Comparison of ENCODE assay signal across 1 cellular context in genomic region chr15:49644364-49644794, GRCh38.
A peak's percentile ranks its signal among the peaks of the same experiment; 100 is the strongest.
TF ChIP-seq lines count a peak whose summit lies in the region.

No MANE protein-coding gene starts in this region.

TF ChIP-seq in SK-N-SH, 30 proteins besides CTCF, POLR2A, EP300 and RAD21 (continued from another document):
- TF ChIP-seq PBX3 (IDR thresholded peaks at IDR 0.05), result no peak
- no peak for TF ChIP-seq SIN3A (IDR thresholded peaks at IDR 0.05; ENCODE audit: borderline replicate concordance, low read depth, low read length)
- TF ChIP-seq TCF12 (IDR thresholded peaks at IDR 0.05), result peak; percentile 16; the same call in 1 of the 2 replicates
- TF ChIP-seq FOXJ3 (CRISPR knock-in tag; IDR thresholded peaks at IDR 0.05), result no peak
- TF ChIP-seq MXI1 (IDR thresholded peaks at IDR 0.05; ENCODE audit: low read depth, low read length), result no peak
- TF ChIP-seq ELF1 (IDR thresholded peaks at IDR 0.05), result no peak
- TF ChIP-seq GABPA (IDR thresholded peaks at IDR 0.05; ENCODE audit: low read depth), result no peak
- TF ChIP-seq USF1 (IDR thresholded peaks at IDR 0.05; ENCODE audit: borderline replicate concordance, low read depth), result no peak
- no peak for TF ChIP-seq RFX5 (IDR thresholded peaks at IDR 0.05; ENCODE audit: low read length)
- TF ChIP-seq MAX (IDR thresholded peaks at IDR 0.05; ENCODE audit: low read depth), result no peak
- no peak for TF ChIP-seq IRF3 (IDR thresholded peaks at IDR 0.05; ENCODE audit: low read depth, low read length)
